In the genomic region with DNA sequence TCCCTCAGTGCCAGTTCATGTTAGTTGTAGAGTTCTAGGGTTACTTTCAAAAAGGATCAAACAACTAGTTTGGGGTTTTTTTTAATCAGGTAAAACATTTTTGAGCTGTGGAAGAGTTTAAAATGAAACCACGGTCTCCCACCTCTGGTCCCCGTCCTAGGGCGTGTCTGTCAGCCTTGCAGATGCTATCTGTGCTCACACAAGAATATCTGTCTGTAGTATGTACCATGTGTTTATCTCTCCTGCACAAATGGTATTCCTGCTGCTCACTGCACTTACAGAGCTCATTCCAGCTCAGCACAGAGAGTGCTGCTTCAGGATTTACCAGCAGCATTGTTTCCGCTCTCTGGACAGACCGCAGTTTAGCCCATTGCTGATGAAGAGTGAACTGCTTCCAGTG, we compare ENCODE assay signal across 26 cellular contexts. TPM values are rescaled to one million over a fixed set of nuclear protein-coding genes. Genes with fewer than 3 reads are reported as not detected.
"Had no signal": no experiment of that assay in that cellular context is flagged by ENCODE, and none has a peak within 500 bp of the region (broad histone marks: within the 10 kb centered on the region; RNA-seq: fewer than 3 reads in every experiment).

No MANE protein-coding gene starts in this region.

- FAIRE-seq: islet of Langerhans had no signal

- DNase-seq: activated CD4-positive, alpha-beta T cell treated with anti-CD3 and anti-CD28 coated beads, Interleukin-2, amount 10 ng/mL, durations not matched to agents 7 days and 5 days; activated CD4-positive, CD25-positive, alpha-beta regulatory T cell treated with anti-CD3 and anti-CD28 coated beads, Interleukin-2, amount 50 U/mL, for 72 hours; activated CD8-positive, alpha-beta memory T cell treated with anti-CD3 and anti-CD28 coated beads, Interleukin-2, amount 10 ng/mL, durations not matched to agents 7 days and 5 days; activated CD8-positive, alpha-beta T cell treated with anti-CD3 and anti-CD28 coated beads for 36 hours; activated gamma-delta T cell treated with Interleukin-2 at 50 U/mL for 16 hours; activated T-cell treated with anti-CD3 and anti-CD28 coated beads for 4 hours; adrenal gland; colonic mucosa; dorsolateral prefrontal cortex; effector memory CD8-positive, alpha-beta T cell; esophagus squamous epithelium; gastrocnemius medialis; heart left ventricle; left cardiac atrium; spleen; stimulated activated CD4-positive, alpha-beta T cell treated with anti-CD3 and anti-CD28 coated beads, Interleukin-4, amount 100 ng/mL, for 1 hour; stimulated activated naive CD4-positive, alpha-beta T cell treated with Interleukin-2 at 50 U/mL for 16 hours; T-helper 1 cell; upper lobe of right lung had no signal

- H3K9me3 Mint-ChIP-seq: activated CD4-positive, alpha-beta T cell treated with anti-CD3 and anti-CD28 coated beads, Interleukin-2, amount 10 ng/mL, durations not matched to agents 7 days and 5 days; activated CD8-positive, alpha-beta T cell treated with anti-CD3 and anti-CD28 coated beads for 36 hours; effector memory CD8-positive, alpha-beta T cell; memory B cell had no signal

- H3K27ac ChIP-seq: adrenal gland, ascending aorta, colonic mucosa, dorsolateral prefrontal cortex, esophagus squamous epithelium, gastrocnemius medialis, heart left ventricle, prostate gland, spleen, thoracic aorta, upper lobe of right lung, VCaP had no signal

- H3K4me1 ChIP-seq: ascending aorta, colonic mucosa had no signal

- H3K27ac Mint-ChIP-seq: activated CD8-positive, alpha-beta memory T cell treated with anti-CD3 and anti-CD28 coated beads, Interleukin-2, amount 10 ng/mL, durations not matched to agents 7 days and 5 days; activated CD8-positive, alpha-beta T cell treated with anti-CD3 and anti-CD28 coated beads for 36 hours; activated naive CD8-positive, alpha-beta T cell; memory B cell had no signal

- ATAC-seq: activated CD8-positive, alpha-beta memory T cell treated with anti-CD3 and anti-CD28 coated beads, Interleukin-2, amount 10 ng/mL, durations not matched to agents 7 days and 5 days; activated CD8-positive, alpha-beta T cell treated with anti-CD3 and anti-CD28 coated beads for 36 hours; effector memory CD8-positive, alpha-beta T cell; gastrocnemius medialis; heart left ventricle; left cardiac atrium; upper lobe of right lung had no signal

- H3K4me3 Mint-ChIP-seq: activated CD4-positive, alpha-beta T cell treated with anti-CD3 and anti-CD28 coated beads, Interleukin-2, amount 10 ng/mL, durations not matched to agents 7 days and 5 days; activated CD8-positive, alpha-beta memory T cell treated with anti-CD3 and anti-CD28 coated beads, Interleukin-2, amount 10 ng/mL, durations not matched to agents 7 days and 5 days; activated CD8-positive, alpha-beta T cell treated with anti-CD3 and anti-CD28 coated beads for 36 hours; activated naive CD8-positive, alpha-beta T cell; effector memory CD8-positive, alpha-beta T cell; memory B cell had no signal

- H3K4me3 ChIP-seq: adrenal gland, ascending aorta, colonic mucosa, dorsolateral prefrontal cortex, esophagus squamous epithelium, gastrocnemius medialis, heart left ventricle, prostate gland, spleen, thoracic aorta, upper lobe of right lung had no signal

- H3K9me3 ChIP-seq: adrenal gland, ascending aorta, colonic mucosa, esophagus squamous epithelium, gastrocnemius medialis, heart left ventricle, prostate gland, spleen, thoracic aorta, upper lobe of right lung had no signal

- H3K4me1 Mint-ChIP-seq: activated CD4-positive, alpha-beta T cell treated with anti-CD3 and anti-CD28 coated beads, Interleukin-2, amount 10 ng/mL, durations not matched to agents 7 days and 5 days; activated CD8-positive, alpha-beta memory T cell treated with anti-CD3 and anti-CD28 coated beads, Interleukin-2, amount 10 ng/mL, durations not matched to agents 7 days and 5 days; memory B cell had no signal

- H3K27me3 Mint-ChIP-seq: activated CD4-positive, alpha-beta T cell treated with anti-CD3 and anti-CD28 coated beads, Interleukin-2, amount 10 ng/mL, durations not matched to agents 7 days and 5 days; activated CD8-positive, alpha-beta memory T cell treated with anti-CD3 and anti-CD28 coated beads, Interleukin-2, amount 10 ng/mL, durations not matched to agents 7 days and 5 days; activated CD8-positive, alpha-beta T cell treated with anti-CD3 and anti-CD28 coated beads for 36 hours; activated naive CD8-positive, alpha-beta T cell; effector memory CD8-positive, alpha-beta T cell; memory B cell had no signal

- H3K27me3 ChIP-seq: adrenal gland, ascending aorta, colonic mucosa, dorsolateral prefrontal cortex, esophagus squamous epithelium, gastrocnemius medialis, heart left ventricle, spleen, upper lobe of right lung had no signal

RNA-seq across cellular contexts. Expression of gene PPL, which starts 50.8 kb away (rescaled TPM):
- total RNA-seq: activated CD4-positive, alpha-beta T cell treated with anti-CD3 and anti-CD28 coated beads, Interleukin-2, amount 10 ng/mL, durations not matched to agents 7 days and 5 days had no signal
